In the genomic region with DNA sequence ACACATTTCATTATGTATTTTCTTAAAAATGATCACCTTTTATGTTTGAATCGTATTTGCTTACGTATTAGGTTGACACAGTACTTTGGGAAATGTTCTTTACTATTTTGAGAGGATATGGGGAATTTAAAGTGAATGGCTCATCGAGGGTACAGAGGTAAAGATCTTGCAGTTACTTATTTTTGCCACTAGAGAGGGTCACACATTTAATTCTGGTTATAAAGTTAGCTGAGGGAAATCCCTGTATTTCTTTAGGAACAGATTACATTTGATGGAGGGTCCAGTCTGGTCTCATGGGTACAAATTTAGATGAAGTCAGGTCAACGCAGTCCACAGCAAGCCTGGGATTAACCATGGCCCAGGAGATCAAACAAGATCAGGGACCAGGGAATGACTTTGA, we compare ENCODE assay signal across 10 cellular contexts. TPM values are rescaled to one million over a fixed set of nuclear protein-coding genes. Genes with fewer than 3 reads are reported as not detected.
DNase-seq lines count a peak whose midpoint lies in the region; FAIRE-seq and TF ChIP-seq lines count a peak whose summit lies in the region.
"Had no signal": no experiment of that assay in that cellular context is flagged by ENCODE, and none has a peak within 500 bp of the region (broad histone marks: within the 10 kb centered on the region; RNA-seq: fewer than 3 reads in every experiment).

No MANE protein-coding gene starts in this region.

- H4K5ac ChIP-seq in mesendoderm (ENCODE audit: low read length), result no peak overlapping the region

- H3K79me2 ChIP-seq in mesendoderm (ENCODE audit: control insufficient read depth, insufficient read depth, low read length), result no peaks in the 10 kb centered on the region

- no peak overlapping the region for H3K9ac ChIP-seq in mesendoderm (ENCODE audit: low read length)

- H3K4me2 ChIP-seq in mesendoderm (ENCODE audit: low read length), result no peak overlapping the region

- no peaks in the 10 kb centered on the region for H3K36me3 ChIP-seq in mesendoderm (ENCODE audit: control insufficient read depth, insufficient read depth, low read length)

- no peak overlapping the region for H2BK120ac ChIP-seq in mesendoderm (ENCODE audit: low read depth, low read length)

- peak; percentile 16 for DNase-seq in DMS53 treated with DMSO at 0.1 percent for 48 hours (lab: John Stamatoyannopoulos, UW; ENCODE audit: unreplicated experiment)
- peak; percentile 18 for DNase-seq in KBM-7
- DNase-seq in astrocyte of the spinal cord (ENCODE audit: low read depth, low spot score), result no peak
- peak; percentile 12 for DNase-seq in mesendoderm
- DNase-seq in hippocampal formation (lab: John Stamatoyannopoulos, UW), result no peak
- DNase-seq in stimulated activated CD8-positive, alpha-beta memory T cell treated with anti-CD3 and anti-CD28 coated beads, Interleukin-4, amount 100 ng/mL, for 48 hours, result no peak
- DNase-seq in RCC 7860 (ENCODE audit: low spot score), result no peak
- DNase-seq: activated CD8-positive, alpha-beta memory T cell treated with anti-CD3 and anti-CD28 coated beads, Interleukin-2, amount 50 U/mL, for 4 hours; central memory CD4-positive, alpha-beta T cell; naive B cell had no signal

- no peak overlapping the region for H2BK15ac ChIP-seq in mesendoderm (replicated peaks; ENCODE audit: low read depth)

- no peak overlapping the region for H3K18ac ChIP-seq in mesendoderm (ENCODE audit: low read length)

- H3K4me1 ChIP-seq in mesendoderm (ENCODE audit: control insufficient read depth, low read depth, low read length), result no peaks in the 10 kb centered on the region

- peak; percentile 8 for TF ChIP-seq CTCF in astrocyte of the spinal cord (IDR thresholded peaks at IDR 0.05; ENCODE audit: low read depth, low read length)

- H4K8ac ChIP-seq in mesendoderm (ENCODE audit: low read depth, low read length), result no peak overlapping the region

- H2AK5ac ChIP-seq in mesendoderm (ENCODE audit: low read length), result no peak overlapping the region

- no peaks in the 10 kb centered on the region for H3K27me3 ChIP-seq in mesendoderm (ENCODE audit: insufficient read depth, low read length, poor library complexity)

- in situ Hi-C loops in KBM-7 (cut with MboI; ENCODE audit: low pct_unique_long_range_greater_than_20kb, low sequenced_read_pairs) (no loop called here), astrocyte of the spinal cord (cut with HindIII; ENCODE audit: low sequenced_read_pairs) (no loop called here)

- H3K56ac ChIP-seq in mesendoderm (ENCODE audit: low read length), result no peak overlapping the region

- no peak overlapping the region for H3K23ac ChIP-seq in mesendoderm (ENCODE audit: low read length)

- no peak overlapping the region for H3K27ac ChIP-seq in mesendoderm (ENCODE audit: low read depth, low read length)

- H3K4ac ChIP-seq in mesendoderm (ENCODE audit: low read depth, low read length), result no peak overlapping the region

- no peaks in the 10 kb centered on the region for H3K79me1 ChIP-seq in mesendoderm (ENCODE audit: low read length)

- H2BK5ac ChIP-seq in mesendoderm (ENCODE audit: low read length), result no peak overlapping the region

- H3K4me3 ChIP-seq in astrocyte of the spinal cord (ENCODE audit: low read depth, low read length) (no peak overlapping the region), mesendoderm (ENCODE audit: low read length) (no peak overlapping the region)

- FAIRE-seq in RCC 7860 (lab: Jason Lieb, UNC), result no peak

- WGBS in mesendoderm (ENCODE audit: extremely low coverage, insufficient coverage, low lambda C conversion rate), result no CpG with 5 or more reads among the region's 4 CpGs

RNA-seq across cellular contexts. Expression of a gene that starts 24.5 kb away (rescaled TPM):
- polyA plus RNA-seq in mesendoderm (2013, experiment 1 of 2), result 6.7 TPM
- polyA plus RNA-seq in mesendoderm (2013, experiment 2 of 2), result 7.0 TPM

RNA-seq across cellular contexts. Expression of a gene that starts 40.3 kb away (rescaled TPM):
- polyA plus RNA-seq in mesendoderm (2013, experiment 1 of 2), result not detected
- not detected for polyA plus RNA-seq in mesendoderm (2013, experiment 2 of 2)

RNA-seq across cellular contexts. Expression of a gene that starts 40.5 kb away (rescaled TPM):
- polyA plus RNA-seq in mesendoderm (2013, experiment 1 of 2), result not detected
- 0.03 TPM for polyA plus RNA-seq in mesendoderm (2013, experiment 2 of 2)

Comparison
In these comparisons a context has a peak if more than half of its experiments do, and no peak if none do; other contexts are left out.
1. DNase-seq: peak in DMS53 treated with DMSO at 0.1 percent for 48 hours (single experiment), KBM-7 (single experiment) and mesendoderm (single experiment); none in astrocyte of the spinal cord (single experiment), hippocampal formation (0 of 2), stimulated activated CD8-positive, alpha-beta memory T cell treated with anti-CD3 and anti-CD28 coated beads, Interleukin-4, amount 100 ng/mL, for 48 hours (single experiment) and RCC 7860 (single experiment).